ENCODE assay signal across 24 cellular contexts in the genomic region with DNA sequence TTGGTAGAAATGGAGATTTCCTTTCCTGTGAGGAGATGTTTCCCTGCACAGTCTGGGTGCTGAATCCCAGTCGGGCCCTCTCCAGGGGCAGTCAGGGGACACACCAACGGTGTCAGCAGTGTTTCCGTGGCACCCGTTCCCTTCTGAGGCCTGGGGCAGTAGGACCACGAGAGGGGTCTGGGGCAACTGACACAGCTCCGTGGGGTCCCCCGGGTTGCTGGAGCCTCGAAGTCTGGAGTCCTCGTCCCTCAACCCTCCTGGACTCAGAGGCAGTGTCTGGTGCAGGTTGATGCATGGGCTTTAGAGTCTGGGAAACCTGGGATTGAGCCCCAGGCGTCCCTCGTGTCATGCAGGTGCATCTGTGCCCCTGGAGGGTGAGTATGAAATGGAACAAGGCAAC.
DNase-seq lines count a peak whose midpoint lies in the region; ATAC-seq, FAIRE-seq and TF ChIP-seq lines count a peak whose summit lies in the region.
"Had no signal": no experiment of that assay in that cellular context is flagged by ENCODE, and none has a peak within 500 bp of the region (broad histone marks: within the 10 kb centered on the region; RNA-seq: fewer than 3 reads in every experiment).

No MANE protein-coding gene starts in this region.

- peaks cover 0 to 3% (median 3%) of the 10 kb centered on the region in 3 donors for H3K27me3 Mint-ChIP-seq in CD14-positive monocyte (ENCODE audit: low read depth in 3 of 3)

- ATAC-seq in HG03571 (IDR thresholded peaks at IDR 0.05; ENCODE audit: unreplicated experiment) (no peak), GM19463 (IDR thresholded peaks at IDR 0.05; ENCODE audit: unreplicated experiment) (no peak)
- ATAC-seq: GM12878, Right ventricle myocardium inferior had no signal

- no peak overlapping the region for H4K91ac ChIP-seq in neuronal stem cell (ENCODE audit: low read depth, low read length, poor library complexity)

- H3K23ac ChIP-seq in neuronal stem cell (ENCODE audit: low read depth, low read length, poor library complexity): no peak overlapping the region

- H2BK120ac ChIP-seq in neuronal stem cell (ENCODE audit: low read depth, low read length): no peak overlapping the region

- no peak for FAIRE-seq in D721Med (lab: Jason Lieb, UNC)
- FAIRE-seq: GM12878, RCC 7860 had no signal

- H3K36me3 ChIP-seq in Peyer's patch (no peaks in the 10 kb centered on the region), neuronal stem cell (replicated peaks in 1 of 2; ENCODE audit: control insufficient read depth in 2 of 2, insufficient read depth in 2 of 2, low read length in 2 of 2) (no peaks in the 10 kb centered on the region), suprapubic skin (no peaks in the 10 kb centered on the region)
- H3K36me3 ChIP-seq: BLaER1 had no signal

- no peaks in the 10 kb centered on the region for H3K36me3 Mint-ChIP-seq in CD14-positive monocyte
- H3K36me3 Mint-ChIP-seq: CD4-positive, alpha-beta memory T cell had no signal

- no peak overlapping the region for H3K4me3 ChIP-seq in Peyer's patch
- H3K4me3 ChIP-seq in neuronal stem cell (ENCODE audit: low read length in 2 of 2): no peak overlapping the region
- H3K4me3 ChIP-seq in suprapubic skin: no peak overlapping the region
- H3K4me3 ChIP-seq: BLaER1, GM12878, GM23248 had no signal

- H3K9me3 ChIP-seq in Peyer's patch: no peaks in the 10 kb centered on the region
- no peaks in the 10 kb centered on the region for H3K9me3 ChIP-seq in neuronal stem cell (replicated peaks in 1 of 2; ENCODE audit: control insufficient read depth in 2 of 2, insufficient read depth in 1 of 2, low read depth in 1 of 2, low read length in 2 of 2)
- H3K9me3 ChIP-seq in suprapubic skin: no peaks in the 10 kb centered on the region
- H3K9me3 ChIP-seq: BLaER1, Caco-2 had no signal

- DNase-seq in CD14-positive monocyte (ENCODE audit: low spot score) (peak; percentile 25), Peyer's patch (peak in 2 of 3 donors; percentile 21 to 27), neuronal stem cell (ENCODE audit: low spot score) (no peak), suprapubic skin (ENCODE audit: low spot score in 2 of 2) (peak; percentile 45 to 69), D721Med (ENCODE audit: insufficient read length, low spot score) (no peak)
- DNase-seq in activated CD8-positive, alpha-beta memory T cell treated with anti-CD3 and anti-CD28 coated beads, Interleukin-2, amount 50 U/mL, for 4 hours: no peak
- DNase-seq: ACHN; CD4-positive, alpha-beta memory T cell; DND-41; GM23248; H9; Karpas-422; NCI-H1694 treated with DMSO at 0.1 percent for 48 hours; NCI-H2081 treated with DMSO at 0.1 percent for 48 hours; NCI-H2171 treated with DMSO at 0.1 percent for 48 hours; NCI-H524 treated with DMSO at 0.1 percent for 48 hours; NCI-H82 had no signal

- no peak overlapping the region for H3K4me3 Mint-ChIP-seq in CD14-positive monocyte
- H3K4me3 Mint-ChIP-seq: CD4-positive, alpha-beta memory T cell; H9 had no signal

- no peak overlapping the region for H4K8ac ChIP-seq in neuronal stem cell (ENCODE audit: low read depth, low read length)

- H3K4ac ChIP-seq in neuronal stem cell (ENCODE audit: low read length): no peak overlapping the region

- H3K27ac ChIP-seq in Peyer's patch (no peak overlapping the region), neuronal stem cell (replicated peaks; ENCODE audit: low read length) (no peak overlapping the region), suprapubic skin (no peak overlapping the region)
- H3K27ac ChIP-seq: BLaER1, GM23248 had no signal

- peak overlapping the region; percentile 75 for H2BK15ac ChIP-seq in neuronal stem cell (ENCODE audit: low read length)

- no peak overlapping the region for H2BK12ac ChIP-seq in neuronal stem cell (ENCODE audit: low read length)

- TF ChIP-seq EP300 in suprapubic skin (IDR thresholded peaks at IDR 0.05): no peak

- H3K9me3 Mint-ChIP-seq in CD14-positive monocyte: peaks cover 0 to 3% (median 0%) of the 10 kb centered on the region in 7 donors
- H3K9me3 Mint-ChIP-seq: CD4-positive, alpha-beta memory T cell; H9 had no signal

- no peak for TF ChIP-seq CTCF in CD14-positive monocyte (IDR thresholded peaks at IDR 0.05)
- no peak for TF ChIP-seq CTCF in Peyer's patch (IDR thresholded peaks at IDR 0.05)
- no peak for TF ChIP-seq CTCF in suprapubic skin (IDR thresholded peaks at IDR 0.05)
- TF ChIP-seq CTCF in D721Med (IDR thresholded peaks at IDR 0.05; ENCODE audit: insufficient read depth, missing control alignments): no peak

- H3K27me3 ChIP-seq in Peyer's patch: no peaks in the 10 kb centered on the region
- H3K27me3 ChIP-seq in neuronal stem cell (ENCODE audit: control insufficient read depth in 3 of 3, insufficient read depth in 3 of 3, low read depth in 1 of 3, low read length in 3 of 3): no peaks in the 10 kb centered on the region
- H3K27me3 ChIP-seq in suprapubic skin: peaks cover 12% of the 10 kb centered on the region
- H3K27me3 ChIP-seq: BLaER1 had no signal

- intact Hi-C loops in CD14-positive monocyte (cut with micrococcal nuclease): no loop called here

- no peak overlapping the region for H2AK5ac ChIP-seq in neuronal stem cell (ENCODE audit: low read depth, low read length)

- H2AFZ ChIP-seq in neuronal stem cell (ENCODE audit: low read length): no peak overlapping the region
- H2AFZ ChIP-seq: GM23248 had no signal

- H3K4me2 ChIP-seq in neuronal stem cell (ENCODE audit: insufficient read depth, low read length, poor library complexity, severe bottlenecking): no peak overlapping the region
- H3K4me2 ChIP-seq: BLaER1 had no signal

- TF ChIP-seq POLR2A in Peyer's patch (IDR thresholded peaks at IDR 0.05) (no peak), suprapubic skin (IDR thresholded peaks at IDR 0.05) (no peak)

- no peaks in the 10 kb centered on the region for H3K4me1 ChIP-seq in Peyer's patch
- peaks cover 0 to 3% of the 10 kb centered on the region in 2 donors for H3K4me1 ChIP-seq in neuronal stem cell (ENCODE audit: control insufficient read depth in 2 of 2, insufficient read depth in 1 of 2, low read depth in 1 of 2, low read length in 2 of 2)
- H3K4me1 ChIP-seq in suprapubic skin: no peaks in the 10 kb centered on the region
- H3K4me1 ChIP-seq: Caco-2 had no signal

- no peak overlapping the region for H3K9ac ChIP-seq in neuronal stem cell (ENCODE audit: low read depth, low read length, poor library complexity)
- H3K9ac ChIP-seq: BLaER1, GM23248 had no signal

- H3K4me1 Mint-ChIP-seq in CD14-positive monocyte: no peaks in the 10 kb centered on the region

- no peak overlapping the region for H3K14ac ChIP-seq in neuronal stem cell (ENCODE audit: low read length)

- no CpG with 5 or more reads among the region's 11 CpGs for WGBS in neuronal stem cell (ENCODE audit: extremely low coverage in 2 of 2, insufficient read length in 2 of 2, insufficient replicate concordance in 1 of 2), 2 donors
- 97% methylated on average over 4 of the region's 11 CpGs for WGBS in suprapubic skin

- H3K27ac Mint-ChIP-seq in CD14-positive monocyte: peak overlapping the region in 2 of 7 donors; percentile 27 to 32
- H3K27ac Mint-ChIP-seq: CD4-positive, alpha-beta memory T cell; H9 had no signal

- no peak overlapping the region for H3K18ac ChIP-seq in neuronal stem cell (ENCODE audit: low read length)

- no peak overlapping the region for H2BK5ac ChIP-seq in neuronal stem cell (ENCODE audit: low read length)

- no peaks in the 10 kb centered on the region for H3K79me1 ChIP-seq in neuronal stem cell (ENCODE audit: low read depth, low read length)

Comparison
In these comparisons a context has a peak if more than half of its experiments do, and no peak if none do; other contexts are left out.
1. DNase-seq: peak in CD14-positive monocyte (single experiment), Peyer's patch (2 of 3) and suprapubic skin (2 of 2); none in neuronal stem cell (single experiment), activated CD8-positive, alpha-beta memory T cell treated with anti-CD3 and anti-CD28 coated beads, Interleukin-2, amount 50 U/mL, for 4 hours (single experiment) and D721Med (single experiment).